ENCODE assay signal across 8 cellular contexts in the genomic region with DNA sequence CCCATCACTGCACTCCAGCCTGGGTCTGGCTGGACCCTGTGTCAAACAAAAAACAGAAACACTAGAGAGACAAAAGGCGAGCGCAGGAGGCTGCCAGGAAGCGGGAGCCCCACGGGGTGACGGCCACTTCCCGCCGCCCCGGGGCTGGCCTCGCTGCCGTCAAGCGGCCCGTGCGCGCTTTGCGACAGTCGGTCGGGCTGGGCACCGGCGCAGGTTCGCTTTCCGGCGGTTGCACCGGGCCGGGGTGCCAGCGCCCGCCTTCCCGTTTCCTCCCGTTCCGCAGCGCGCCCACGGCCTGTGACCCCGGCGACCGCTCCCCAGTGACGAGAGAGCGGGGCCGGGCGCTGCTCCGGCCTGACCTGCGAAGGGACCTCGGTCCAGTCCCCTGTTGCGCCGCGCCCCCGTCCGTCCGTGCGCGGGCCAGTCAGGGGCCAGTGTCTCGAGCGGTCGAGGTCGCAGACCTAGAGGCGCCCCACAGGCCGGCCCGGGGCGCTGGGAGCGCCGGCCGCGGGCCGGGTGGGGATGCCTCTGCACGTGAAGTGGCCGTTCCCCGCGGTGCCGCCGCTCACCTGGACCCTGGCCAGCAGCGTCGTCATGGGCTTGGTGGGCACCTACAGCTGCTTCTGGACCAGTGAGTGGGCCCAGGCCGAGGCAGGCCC. TPM values are rescaled to one million over a fixed set of nuclear protein-coding genes. Genes with fewer than 3 reads are reported as not detected.
DNase-seq lines count a peak whose midpoint lies in the region; ATAC-seq and TF ChIP-seq lines count a peak whose summit lies in the region.

A gene (plus strand): TSS at position 218 of the 659 bp plus-strand sequence. CDS start 305 bp downstream, at position 523.

- TF ChIP-seq CTCF in natural killer cell (IDR thresholded peaks at IDR 0.05) = no peak
- no peak for TF ChIP-seq CTCF in subcutaneous adipose tissue (IDR thresholded peaks at IDR 0.05; ENCODE audit: low read depth)

- H3K4me3 Mint-ChIP-seq in natural killer cell = peak within 1 kb of the TSS; percentile 96

- H3K36me3 Mint-ChIP-seq in natural killer cell = no peaks in the 10 kb centered on the region

- H3K9me3 Mint-ChIP-seq in natural killer cell = no peaks in the 10 kb centered on the region

- intact Hi-C loops in natural killer cell (cut with micrococcal nuclease) = no loop called here

- H3K27ac Mint-ChIP-seq in natural killer cell = peak within 1 kb of the TSS; percentile 90 to 93

- ATAC-seq in GM19023 (IDR thresholded peaks at IDR 0.05; ENCODE audit: unreplicated experiment) (peak; percentile 56), natural killer cell (peak; percentile 80 to 86 (median 85))

- H3K4me1 Mint-ChIP-seq in natural killer cell = peaks cover 5 to 26% of the 10 kb centered on the region in 2 donors

- DNase-seq in AG20443 (ENCODE audit: low spot score) (peak; percentile 87), HT1080 (ENCODE audit: low read depth) (peak; percentile 61), RKO (ENCODE audit: low spot score) (peak; percentile 74), fibroblast of peridontal ligament (ENCODE audit: extremely low read depth) (peak; percentile 47), natural killer cell (peak; percentile 66)
- peak; percentile 62 for DNase-seq in activated T-helper 9 cell treated with anti-CD3 and anti-CD28 coated beads, Interleukin-2, amount 50 U/mL, for 16 hours (ENCODE audit: low read depth)

- H3K27me3 Mint-ChIP-seq in natural killer cell (ENCODE audit: low read depth in 2 of 2) = peaks cover 0 to 6% of the 10 kb centered on the region in 2 donors

RNA-seq across cellular contexts. Expression of the gene that starts here (rescaled TPM):
- total RNA-seq in HT1080 (2014; rRNA removed; shearing (Covaris generic)) = 16.6 and 24.8 TPM in 2 replicates
- polyA plus RNA-seq in HT1080 (2015; cell fraction: cytosol; rRNA removed) = 20.5 and 21.7 TPM in 2 replicates
- 111 and 148 TPM in 2 replicates for polyA plus RNA-seq in HT1080 (2015; cell fraction: nucleus; rRNA removed)
- 10 to 100 TPM; 67.3 to 87.2 (median 67.7) TPM for total RNA-seq in natural killer cell
- 100 to 1,000 TPM in 1 of 4 donors, 10 to 100 TPM in 3; 23.5 to 102 (median 40.7) TPM for total RNA-seq in subcutaneous adipose tissue

Comparison
In these comparisons a context has a peak if more than half of its experiments do, and no peak if none do; other contexts are left out.
1. Peak in every context shown above with its lines: DNase-seq and ATAC-seq.